In genomic region chr17:29567362-29568330, GRCh38 we compare ENCODE assay signal across 8 cellular contexts. TPM values are rescaled to one million over a fixed set of nuclear protein-coding genes. Genes with fewer than 3 reads are reported as not detected.
DNase-seq lines count a peak whose midpoint lies in the region; ATAC-seq and TF ChIP-seq lines count a peak whose summit lies in the region.

No MANE protein-coding gene starts in this region.

- peak overlapping the region; percentile 94 for H3K4me3 Mint-ChIP-seq in activated T-cell treated with anti-CD3 and anti-CD28 coated beads, Interleukin-2, amount 50 U/mL, for 4 hours
- H3K4me3 Mint-ChIP-seq in natural killer cell treated with Interleukin-12 subunit alpha and Interleukin-12 subunit beta and Interleukin-15 and Interleukin-18, amount 100 ng/mL, for 72 hours = peak overlapping the region; percentile 99

- H3K36me3 ChIP-seq in OCI-LY1 (ENCODE audit: insufficient read depth, low read length) = no peaks in the 10 kb centered on the region
- H3K36me3 ChIP-seq in fibroblast of lung (ENCODE audit: control insufficient read depth, insufficient read depth, low read length) = peaks cover 9% of the 10 kb centered on the region
- no peaks in the 10 kb centered on the region for H3K36me3 ChIP-seq in thoracic aorta

- H3K79me2 ChIP-seq in OCI-LY1 (ENCODE audit: insufficient read depth, low read length) (no peaks in the 10 kb centered on the region), fibroblast of lung (ENCODE audit: control insufficient read depth, insufficient read depth, low read length) (no peaks in the 10 kb centered on the region)

- TF ChIP-seq CTCF in AG09319 (IDR thresholded peaks at IDR 0.05; ENCODE audit: low read depth, low read length) (peak; percentile 44), OCI-LY1 (IDR thresholded peaks at IDR 0.05; ENCODE audit: low read length) (peak; percentile 35; the same call in 1 of the 2 replicates), fibroblast of lung (conservative IDR thresholded peaks at IDR 0.05 in 1 of 2, IDR thresholded peaks at IDR 0.05 in 1 of 2; ENCODE audit: low read depth in 1 of 2, low read length in 2 of 2) (peak in 1 of 2 donors; percentile 22), thoracic aorta (IDR thresholded peaks at IDR 0.05) (peak; percentile 49)

- peaks cover 30% of the 10 kb centered on the region for H3K4me1 Mint-ChIP-seq in activated T-cell treated with anti-CD3 and anti-CD28 coated beads, Interleukin-2, amount 50 U/mL, for 4 hours (ENCODE audit: low read depth)
- peaks cover 32 to 33% of the 10 kb centered on the region in 2 donors for H3K4me1 Mint-ChIP-seq in natural killer cell treated with Interleukin-12 subunit alpha and Interleukin-12 subunit beta and Interleukin-15 and Interleukin-18, amount 100 ng/mL, for 72 hours (ENCODE audit: low read depth in 2 of 2)

- ATAC-seq in GM19023 (IDR thresholded peaks at IDR 0.05; ENCODE audit: unreplicated experiment) (peak; percentile 44), HG03378 (IDR thresholded peaks at IDR 0.05; ENCODE audit: unreplicated experiment) (peak; percentile 33), thoracic aorta (ENCODE audit: insufficient number of reproducible peaks, low FRiP score, low read depth) (no peak)
- ATAC-seq in activated T-cell treated with anti-CD3 and anti-CD28 coated beads, Interleukin-2, amount 50 U/mL, for 4 hours = peak; percentile 63 to 67
- peak; percentile 69 to 70 for ATAC-seq in natural killer cell treated with Interleukin-12 subunit alpha and Interleukin-12 subunit beta and Interleukin-15 and Interleukin-18, amount 100 ng/mL, for 72 hours

- H3F3A ChIP-seq in OCI-LY1 (ENCODE audit: insufficient read depth, low read length) = no peaks in the 10 kb centered on the region

- H3K27ac Mint-ChIP-seq in natural killer cell treated with Interleukin-12 subunit alpha and Interleukin-12 subunit beta and Interleukin-15 and Interleukin-18, amount 100 ng/mL, for 72 hours = peak overlapping the region; percentile 90 to 92

- H3K9me3 ChIP-seq in OCI-LY1 (ENCODE audit: low read length) (no peaks in the 10 kb centered on the region), fibroblast of lung (ENCODE audit: control insufficient read depth, insufficient read depth, low read depth, low read length) (no peaks in the 10 kb centered on the region), thoracic aorta (no peaks in the 10 kb centered on the region)

- H2AFZ ChIP-seq in OCI-LY1 (ENCODE audit: low read length) (no peak overlapping the region), fibroblast of lung (ENCODE audit: low read length) (peak overlapping the region; percentile 81)

- H4K20me1 ChIP-seq in OCI-LY1 (ENCODE audit: insufficient read depth, low read length) = no peaks in the 10 kb centered on the region
- no peaks in the 10 kb centered on the region for H4K20me1 ChIP-seq in fibroblast of lung (ENCODE audit: control insufficient read depth, extremely low read depth, insufficient read depth, low read length)

- peak overlapping the region; percentile 56 for H3K27ac ChIP-seq in OCI-LY1 (ENCODE audit: low read depth, low read length, poor library complexity, severe bottlenecking)
- H3K27ac ChIP-seq in fibroblast of lung (ENCODE audit: insufficient read depth, low read length) = peak overlapping the region; percentile 53
- H3K27ac ChIP-seq in thoracic aorta = peak overlapping the region; percentile 75 to 93

- no peaks in the 10 kb centered on the region for H3K9me3 Mint-ChIP-seq in activated T-cell treated with anti-CD3 and anti-CD28 coated beads, Interleukin-2, amount 50 U/mL, for 4 hours
- no peaks in the 10 kb centered on the region for H3K9me3 Mint-ChIP-seq in natural killer cell treated with Interleukin-12 subunit alpha and Interleukin-12 subunit beta and Interleukin-15 and Interleukin-18, amount 100 ng/mL, for 72 hours

- H3K4me1 ChIP-seq in OCI-LY1 (ENCODE audit: insufficient read depth, low read length, severe bottlenecking) (peaks cover 31% of the 10 kb centered on the region), fibroblast of lung (ENCODE audit: control insufficient read depth, extremely low read depth, insufficient read depth, low read length) (peaks cover 7% of the 10 kb centered on the region), thoracic aorta (ENCODE audit: control insufficient read depth in 1 of 2, low read depth in 2 of 2) (peaks cover 9 to 46% of the 10 kb centered on the region in 2 donors)

- H3K27me3 ChIP-seq in OCI-LY1 (ENCODE audit: insufficient read depth, low read length) (no peaks in the 10 kb centered on the region), fibroblast of lung (ENCODE audit: control insufficient read depth, insufficient read depth, low read length) (no peaks in the 10 kb centered on the region), thoracic aorta (replicated peaks; ENCODE audit: insufficient read depth) (no peaks in the 10 kb centered on the region)

- no peaks in the 10 kb centered on the region for H3K27me3 Mint-ChIP-seq in activated T-cell treated with anti-CD3 and anti-CD28 coated beads, Interleukin-2, amount 50 U/mL, for 4 hours (ENCODE audit: low read depth)
- no peaks in the 10 kb centered on the region for H3K27me3 Mint-ChIP-seq in natural killer cell treated with Interleukin-12 subunit alpha and Interleukin-12 subunit beta and Interleukin-15 and Interleukin-18, amount 100 ng/mL, for 72 hours

- DNase-seq in AG09319 (ENCODE audit: extremely low read depth, low read depth) = no peak
- peak; percentile 66 for DNase-seq in activated T-cell treated with anti-CD3 and anti-CD28 coated beads, Interleukin-2, amount 50 U/mL, for 4 hours
- DNase-seq in fibroblast of lung (ENCODE audit: low read depth in 2 of 2) = peak; percentile 35 to 48
- DNase-seq in natural killer cell treated with Interleukin-12 subunit alpha and Interleukin-12 subunit beta and Interleukin-15 and Interleukin-18, amount 100 ng/mL, for 72 hours (ENCODE audit: low spot score) = peak; percentile 80
- no peak for DNase-seq in thoracic aorta (ENCODE audit: low spot score)

- H3K9ac ChIP-seq in OCI-LY1 (ENCODE audit: low read length) (peak overlapping the region; percentile 88), fibroblast of lung (ENCODE audit: insufficient read depth, low read length) (peak overlapping the region; percentile 40)

- H3K4me3 ChIP-seq in OCI-LY1 (ENCODE audit: low read depth, low read length, poor library complexity, severe bottlenecking) (peak overlapping the region; percentile 84), fibroblast of lung (replicated peaks in 1 of 4; ENCODE audit: control extremely low read depth in 1 of 4, insufficient read depth in 1 of 4, low read depth in 3 of 4, low read length in 4 of 4) (peak overlapping the region; percentile 70 to 85 (median 76)), thoracic aorta (peak overlapping the region; percentile 92)

- H3K9me2 ChIP-seq in OCI-LY1 (ENCODE audit: low read depth, low read length) = no peaks in the 10 kb centered on the region

- H3K36me3 Mint-ChIP-seq in activated T-cell treated with anti-CD3 and anti-CD28 coated beads, Interleukin-2, amount 50 U/mL, for 4 hours (ENCODE audit: insufficient read depth) = peaks cover 3% of the 10 kb centered on the region
- H3K36me3 Mint-ChIP-seq in natural killer cell treated with Interleukin-12 subunit alpha and Interleukin-12 subunit beta and Interleukin-15 and Interleukin-18, amount 100 ng/mL, for 72 hours = no peaks in the 10 kb centered on the region

- H3K4me2 ChIP-seq in OCI-LY1 (ENCODE audit: low read length) (peak overlapping the region; percentile 98), fibroblast of lung (ENCODE audit: extremely low read depth, insufficient read depth, low read length) (peak overlapping the region; percentile 92)

RNA-seq across cellular contexts. Expression of gene ABHD15, which starts 0.8 kb away (rescaled TPM):
- total RNA-seq in activated T-cell treated with anti-CD3 and anti-CD28 coated beads, Interleukin-2, amount 50 U/mL, for 4 hours = 10 to 100 TPM in 1 of 3 donors, 1 to 10 TPM in 2; 7.6 to 10.6 (median 9.9) TPM
- total RNA-seq in fibroblast of lung = 5.6 and 11.9 TPM in 2 replicates
- polyA plus RNA-seq in fibroblast of lung = 4.1 and 7.3 TPM in 2 replicates
- 4.3 and 8.5 TPM in 2 replicates for polyA plus RNA-seq in fibroblast of lung (2012)
- polyA minus RNA-seq in fibroblast of lung (ENCODE audit: low replicate concordance) = 9.7 and 10.1 TPM in 2 replicates
- 10 to 100 TPM; 12.6 to 20.3 TPM for total RNA-seq in natural killer cell treated with Interleukin-12 subunit alpha and Interleukin-12 subunit beta and Interleukin-15 and Interleukin-18, amount 100 ng/mL, for 72 hours
- total RNA-seq in thoracic aorta = 10 to 100 TPM; 11.3 to 24.0 TPM

RNA-seq across cellular contexts. Expression of gene TP53I13, which starts 0.9 kb away (rescaled TPM):
- total RNA-seq in activated T-cell treated with anti-CD3 and anti-CD28 coated beads, Interleukin-2, amount 50 U/mL, for 4 hours = 10 to 100 TPM; 40.9 to 53.9 (median 42.1) TPM
- total RNA-seq in fibroblast of lung (49.1 and 51.5 TPM in 2 replicates), thoracic aorta (10 to 100 TPM; 54.4 to 92.6 TPM)
- 11.1 and 14.8 TPM in 2 replicates for polyA plus RNA-seq in fibroblast of lung
- polyA plus RNA-seq in fibroblast of lung (2012) = 24.0 and 30.9 TPM in 2 replicates
- polyA minus RNA-seq in fibroblast of lung (ENCODE audit: low replicate concordance) = 9.3 and 10.9 TPM in 2 replicates
- total RNA-seq in natural killer cell treated with Interleukin-12 subunit alpha and Interleukin-12 subunit beta and Interleukin-15 and Interleukin-18, amount 100 ng/mL, for 72 hours = 10 to 100 TPM; 61.6 to 95.5 TPM

RNA-seq across cellular contexts. Expression of gene GIT1, which starts 21.8 kb away (rescaled TPM):
- total RNA-seq in activated T-cell treated with anti-CD3 and anti-CD28 coated beads, Interleukin-2, amount 50 U/mL, for 4 hours = 10 to 100 TPM; 79.3 to 91.3 (median 90.8) TPM
- total RNA-seq in fibroblast of lung (20.1 and 22.9 TPM in 2 replicates), thoracic aorta (10 to 100 TPM; 24.1 to 35.3 TPM)
- polyA plus RNA-seq in fibroblast of lung = 12.4 and 20.1 TPM in 2 replicates
- 13.0 and 21.2 TPM in 2 replicates for polyA plus RNA-seq in fibroblast of lung (2012)
- polyA minus RNA-seq in fibroblast of lung (ENCODE audit: low replicate concordance) = 17.9 and 37.3 TPM in 2 replicates
- total RNA-seq in natural killer cell treated with Interleukin-12 subunit alpha and Interleukin-12 subunit beta and Interleukin-15 and Interleukin-18, amount 100 ng/mL, for 72 hours = 100 to 1,000 TPM in 1 of 2 donors, 10 to 100 TPM in 1; 40.8 to 111 TPM

RNA-seq across cellular contexts. Expression of gene ANKRD13B, which starts 25.3 kb away (rescaled TPM):
- total RNA-seq in activated T-cell treated with anti-CD3 and anti-CD28 coated beads, Interleukin-2, amount 50 U/mL, for 4 hours = 10 to 100 TPM; 33.3 to 40.7 (median 40.4) TPM
- total RNA-seq in fibroblast of lung (6.3 and 7.2 TPM in 2 replicates), thoracic aorta (10 to 100 TPM; 11.5 to 35.5 TPM)
- 1.4 and 3.4 TPM in 2 replicates for polyA plus RNA-seq in fibroblast of lung
- 2.8 and 5.8 TPM in 2 replicates for polyA plus RNA-seq in fibroblast of lung (2012)
- polyA minus RNA-seq in fibroblast of lung (ENCODE audit: low replicate concordance) = 4.7 and 5.6 TPM in 2 replicates
- total RNA-seq in natural killer cell treated with Interleukin-12 subunit alpha and Interleukin-12 subunit beta and Interleukin-15 and Interleukin-18, amount 100 ng/mL, for 72 hours = 10 to 100 TPM in 1 of 2 donors, 1 to 10 TPM in 1; 4.4 to 32.5 TPM

RNA-seq across cellular contexts. Expression of gene CORO6, which starts 55.1 kb away (rescaled TPM):
- total RNA-seq in activated T-cell treated with anti-CD3 and anti-CD28 coated beads, Interleukin-2, amount 50 U/mL, for 4 hours = 10 to 100 TPM in 2 of 3 donors, 1 to 10 TPM in 1; 9.8 to 12.3 (median 11.8) TPM
- total RNA-seq in fibroblast of lung (9.8 and 19.3 TPM in 2 replicates), thoracic aorta (10 to 100 TPM; 35.5 to 55.0 TPM)
- 7.0 and 8.0 TPM in 2 replicates for polyA plus RNA-seq in fibroblast of lung
- 5.4 and 6.0 TPM in 2 replicates for polyA plus RNA-seq in fibroblast of lung (2012)
- polyA minus RNA-seq in fibroblast of lung (ENCODE audit: low replicate concordance) = 22.0 and 38.2 TPM in 2 replicates
- 10 to 100 TPM in 1 of 2 donors, 1 to 10 TPM in 1; 2.1 to 10.2 TPM for total RNA-seq in natural killer cell treated with Interleukin-12 subunit alpha and Interleukin-12 subunit beta and Interleukin-15 and Interleukin-18, amount 100 ng/mL, for 72 hours

Comparison
In these comparisons a context has a peak if more than half of its experiments do, and no peak if none do; other contexts are left out.
1. DNase-seq: peak in activated T-cell treated with anti-CD3 and anti-CD28 coated beads, Interleukin-2, amount 50 U/mL, for 4 hours (single experiment), fibroblast of lung (2 of 2) and natural killer cell treated with Interleukin-12 subunit alpha and Interleukin-12 subunit beta and Interleukin-15 and Interleukin-18, amount 100 ng/mL, for 72 hours (single experiment); none in AG09319 (single experiment) and thoracic aorta (single experiment).
2. Peak in every context shown above with its lines, with median percentiles within 50 percentile points of each other: H3K27ac ChIP-seq and H3K4me3 ChIP-seq.